8 cellular contexts compared by ENCODE assay signal in genomic region chr9:93577045-93577939, GRCh38. TPM values are rescaled to one million over a fixed set of nuclear protein-coding genes. Genes with fewer than 3 reads are reported as not detected.
DNase-seq lines count a peak whose midpoint lies in the region; ATAC-seq, FAIRE-seq and TF ChIP-seq lines count a peak whose summit lies in the region.

No MANE protein-coding gene starts in this region.

- peaks cover 36 to 59% (median 43%) of the 10 kb centered on the region in 3 donors for H3K4me1 Mint-ChIP-seq in naive B cell

- peak; percentile 18 for ATAC-seq in HG02798 (IDR thresholded peaks at IDR 0.05; ENCODE audit: poor library complexity, unreplicated experiment)
- peak; percentile 8 to 13 for ATAC-seq in naive B cell (ENCODE audit: low read depth in 2 of 2)

- no peaks in the 10 kb centered on the region for H3K27me3 ChIP-seq in WERI-Rb-1 (ENCODE audit: insufficient read depth, low read depth, severe bottlenecking)

- no peak for FAIRE-seq in D721Med (lab: Jason Lieb, UNC)

- TF ChIP-seq CTCF in GM12865 (IDR thresholded peaks at IDR 0.05; ENCODE audit: insufficient read depth, low read depth, low read length, missing control alignments) (no peak), WERI-Rb-1 (IDR thresholded peaks at IDR 0.05; ENCODE audit: low read depth, low read length) (no peak), epithelial cell of proximal tubule (conservative IDR thresholded peaks at IDR 0.05; ENCODE audit: low read depth, low read length) (no peak), D721Med (IDR thresholded peaks at IDR 0.05; ENCODE audit: insufficient read depth, missing control alignments) (no peak)

- H3K27ac ChIP-seq in WERI-Rb-1 = peak overlapping the region; percentile 50

- H3K4me3 ChIP-seq in GM12865 (ENCODE audit: low read depth, low read length) = peak overlapping the region; percentile 53
- H3K4me3 ChIP-seq in WERI-Rb-1 (ENCODE audit: low read depth, low read length) = peak overlapping the region; percentile 56
- peak overlapping the region; percentile 60 for H3K4me3 ChIP-seq in epithelial cell of proximal tubule (ENCODE audit: low read depth, low read length)

- no peaks in the 10 kb centered on the region for H3K36me3 Mint-ChIP-seq in naive B cell

- H3K9me3 ChIP-seq in WERI-Rb-1 (ENCODE audit: severe bottlenecking) = no peaks in the 10 kb centered on the region

- peak overlapping the region; percentile 81 to 91 (median 86) for H3K4me3 Mint-ChIP-seq in naive B cell

- H3K27ac Mint-ChIP-seq in naive B cell = peak overlapping the region in 5 of 6 donors; percentile 9 to 88 (median 77)

- DNase-seq in GM12865 (ENCODE audit: low read depth) (peak; percentile 41), WERI-Rb-1 (no peak), epithelial cell of proximal tubule (ENCODE audit: low read depth) (no peak), naive B cell (no peak), D721Med (ENCODE audit: insufficient read length, low spot score) (no peak), GDM1 (lab: John Stamatoyannopoulos, UW) (no peak), midbrain (lab: John Stamatoyannopoulos, UW) (no peak)

- no peaks in the 10 kb centered on the region for H3K27me3 Mint-ChIP-seq in naive B cell

- no peaks in the 10 kb centered on the region for H3K9me3 Mint-ChIP-seq in naive B cell

- H3K36me3 ChIP-seq in WERI-Rb-1 = no peaks in the 10 kb centered on the region; the same call in 1 of the 2 replicates

RNA-seq across cellular contexts. Expression of gene PHF2, which starts 0.9 kb away (rescaled TPM):
- 11.4 and 16.2 TPM in 2 replicates for total RNA-seq in epithelial cell of proximal tubule
- 1 to 10 TPM in 3 of 6 donors, under 1 TPM in 3; 0.04 to 1.7 (median 1.1) TPM for polyA plus RNA-seq in naive B cell (ENCODE audit: low read depth in 6 of 6)
